In genomic region chr2:96063074-96063899, GRCh38 we compare ENCODE assay signal across 9 cellular contexts. TPM values are rescaled to one million over a fixed set of nuclear protein-coding genes. Genes with fewer than 3 reads are reported as not detected.
DNase-seq lines count a peak whose midpoint lies in the region; ATAC-seq, FAIRE-seq and TF ChIP-seq lines count a peak whose summit lies in the region.
"Not testable (repeated sequence)": the region's sequence is repeated elsewhere in the genome, so short reads cannot be mapped to it uniquely, and the experiment has no call there.
"Had no signal": no experiment of that assay in that cellular context is flagged by ENCODE, and none has a peak within 500 bp of the region (broad histone marks: within the 10 kb centered on the region; RNA-seq: fewer than 3 reads in every experiment).

No MANE protein-coding gene starts in this region.

- ATAC-seq in naive thymus-derived CD8-positive, alpha-beta T cell: peak; percentile 70 to 92

- peak overlapping the region in 57 of 59 donors; percentile 22 to 98 (median 86) for H3K27ac ChIP-seq in dorsolateral prefrontal cortex

- not testable (repeated sequence) for H3K4me3 Mint-ChIP-seq in naive thymus-derived CD8-positive, alpha-beta T cell

- not testable (repeated sequence) for H3K9me3 Mint-ChIP-seq in naive thymus-derived CD8-positive, alpha-beta T cell

- TF ChIP-seq POLR2A in H54 (IDR thresholded peaks at IDR 0.05; ENCODE audit: low read depth, low read length): not testable (repeated sequence)

- not testable (repeated sequence) for H3K27me3 ChIP-seq in dorsolateral prefrontal cortex

- FAIRE-seq in H54 (lab: Jason Lieb, UNC): peak; percentile 95
- FAIRE-seq in RCC 7860 (lab: Jason Lieb, UNC): peak; percentile 23

- intact Hi-C loops in dorsolateral prefrontal cortex (cut with DNase I): loop anchor here (10.0 kb wide), 3 partner anchors 112 to 1632 kb away; partner anchors contain the start of gene COX5B (in 1 of the 2)

- not testable (repeated sequence) for H3K36me3 Mint-ChIP-seq in naive thymus-derived CD8-positive, alpha-beta T cell

- H3K27ac Mint-ChIP-seq in naive thymus-derived CD8-positive, alpha-beta T cell: peak overlapping the region in 1 of 10 donors; percentile 40

- H3K4me1 Mint-ChIP-seq in naive thymus-derived CD8-positive, alpha-beta T cell: not testable (repeated sequence)

- DNase-seq in AG20443 (ENCODE audit: low spot score) (peak; percentile 58), H54 (ENCODE audit: insufficient read length, low spot score) (peak; percentile 40), RCC 7860 (ENCODE audit: low spot score) (peak; percentile 47), dorsolateral prefrontal cortex (peak; percentile 34 to 91 (median 87)), hepatic stellate cell (ENCODE audit: low spot score) (peak; percentile 37)
- peak; percentile 13 for DNase-seq in activated naive CD4-positive, alpha-beta T cell treated with Interleukin-2 at 50 U/mL for 16 hours
- DNase-seq in naive thymus-derived CD8-positive, alpha-beta T cell: peak in 1 of 10 donors; percentile 21
- peak; percentile 11 for DNase-seq in stimulated activated CD8-positive, alpha-beta memory T cell treated with anti-CD3 and anti-CD28 coated beads, Interleukin-4, amount 100 ng/mL, for 24 hours (ENCODE audit: low read depth)

- not testable (repeated sequence) for H3K27me3 Mint-ChIP-seq in naive thymus-derived CD8-positive, alpha-beta T cell

- POLR2A ChIA-PET in naive thymus-derived CD8-positive, alpha-beta T cell (lab: Charles Lee): interaction anchor here (0.9 kb wide), 1 partner anchor 1582 kb away, joined by 3 read pairs; the partner anchor contains the start of gene COX5B

- peak in 54 of 56 donors; percentile 50 to 86 (median 73) for TF ChIP-seq CTCF in dorsolateral prefrontal cortex (IDR thresholded peaks at IDR 0.05 in 54 of 56, conservative IDR thresholded peaks at IDR 0.05 in 2 of 56; ENCODE audit: low read depth in 1 of 56, partially characterized antibody in 56 of 56)

- H3K4me3 ChIP-seq in dorsolateral prefrontal cortex: not testable (repeated sequence)

RNA-seq across cellular contexts. Expression of gene GPAT2, which starts 28.6 kb away (rescaled TPM):
- total RNA-seq in dorsolateral prefrontal cortex: 10 to 100 TPM in 3 of 120 experiments, 1 to 10 TPM in 114, under 1 TPM in 3; 0.91 to 13.4 (median 4.5) TPM
- 10 to 100 TPM in 1 of 2 experiments, 1 to 10 TPM in 1; 9.9 to 11.7 TPM for total RNA-seq in naive thymus-derived CD8-positive, alpha-beta T cell
- 1 to 10 TPM; 1.1 to 8.8 (median 4.2) TPM for polyA plus RNA-seq in naive thymus-derived CD8-positive, alpha-beta T cell

RNA-seq across cellular contexts. Expression of gene ADRA2B, which starts 53.1 kb away (rescaled TPM):
- total RNA-seq in dorsolateral prefrontal cortex: 1 to 10 TPM in 33 of 120 experiments, under 1 TPM in 85, not detected in 2; 0.14 to 4.8 (median 0.60) TPM
- total RNA-seq in naive thymus-derived CD8-positive, alpha-beta T cell: under 1 TPM in 1 of 2 experiments, not detected in 1; 0.22 TPM
- polyA plus RNA-seq in naive thymus-derived CD8-positive, alpha-beta T cell: not detected
- polyA plus RNA-seq: IgD-negative memory B cell had no signal
